In genomic region chr12:30180602-30181001, GRCh38 we compare ENCODE assay signal across 24 cellular contexts.
"Had no signal": no experiment of that assay in that cellular context is flagged by ENCODE, and none has a peak within 500 bp of the region (broad histone marks: within the 10 kb centered on the region; RNA-seq: fewer than 3 reads in every experiment).

No MANE protein-coding gene starts in this region.

- H3K36me3 ChIP-seq: esophagus squamous epithelium, left lung, neural progenitor cell, right lobe of liver, transverse colon, upper lobe of right lung, uterus had no signal

- H3K27ac ChIP-seq: coronary artery, esophagus squamous epithelium, left lung, neural progenitor cell, parathyroid adenoma, right lobe of liver, transverse colon, upper lobe of right lung, uterus had no signal

- H3K4me1 ChIP-seq: left lung, neural progenitor cell, parathyroid adenoma, right lobe of liver, transverse colon, upper lobe of right lung, uterus had no signal

- H3K9me3 ChIP-seq: esophagus squamous epithelium, left lung, right lobe of liver, transverse colon, upper lobe of right lung, uterus had no signal

- DNase-seq: dermis blood vessel endothelial cell; effector memory CD8-positive, alpha-beta T cell; erythroblast; esophagus squamous epithelium; foreskin melanocyte; glutamatergic neuron; hypothalamus; immature natural killer cell; islet precursor cell; left lung; mesendoderm; midbrain; naive thymus-derived CD4-positive, alpha-beta T cell; right lobe of liver; small intestine; stimulated activated CD4-positive, alpha-beta T cell treated with anti-CD3 and anti-CD28 coated beads, Interleukin-15, amount 100 ng/mL, for 24 hours; stimulated activated CD4-positive, alpha-beta T cell treated with anti-CD3 and anti-CD28 coated beads, Interleukin-2, amount 100 ng/mL, for 48 hours; stimulated activated naive B cell treated with anti-CD40 and anti-IgM and Interleukin-4, amounts not matched to agents 10 μg/mL and 1 μg/mL and 100 μg/mL, for 72 hours; transverse colon; upper lobe of right lung; uterus had no signal

- H3K27me3 ChIP-seq: esophagus squamous epithelium, left lung, neural progenitor cell, right lobe of liver, transverse colon, upper lobe of right lung, uterus had no signal

- H3K4me3 ChIP-seq: coronary artery, esophagus squamous epithelium, left lung, neural progenitor cell, right lobe of liver, transverse colon, upper lobe of right lung, uterus had no signal
